ENCODE assay signal across 8 cellular contexts in genomic region chr19:6260912-6261636, GRCh38. TPM values are rescaled to one million over a fixed set of nuclear protein-coding genes. Genes with fewer than 3 reads are reported as not detected.
DNase-seq lines count a peak whose midpoint lies in the region; ATAC-seq and TF ChIP-seq lines count a peak whose summit lies in the region.

No MANE protein-coding gene starts in this region.

- peak overlapping the region; percentile 48 for H3K27ac Mint-ChIP-seq in activated naive CD8-positive, alpha-beta T cell treated with anti-CD3 and anti-CD28 coated beads for 36 hours

- peaks cover 0 to 81% of the 10 kb centered on the region in 2 donors for H3K36me3 ChIP-seq in left lung

- H3K4me3 Mint-ChIP-seq in activated naive CD8-positive, alpha-beta T cell treated with anti-CD3 and anti-CD28 coated beads for 36 hours: no peak overlapping the region

- peaks cover 10% of the 10 kb centered on the region for H3K4me1 Mint-ChIP-seq in activated naive CD8-positive, alpha-beta T cell treated with anti-CD3 and anti-CD28 coated beads for 36 hours

- TF ChIP-seq CTCF in LNCAP (IDR thresholded peaks at IDR 0.05) (peak; percentile 33; the same call in 1 of the 2 replicates), left lung (IDR thresholded peaks at IDR 0.05) (peak; percentile 32 to 56)

- peaks cover 30% of the 10 kb centered on the region for H3K36me3 Mint-ChIP-seq in activated naive CD8-positive, alpha-beta T cell treated with anti-CD3 and anti-CD28 coated beads for 36 hours

- H3K27me3 Mint-ChIP-seq in activated naive CD8-positive, alpha-beta T cell treated with anti-CD3 and anti-CD28 coated beads for 36 hours: no peaks in the 10 kb centered on the region

- peaks cover 0 to 61% of the 10 kb centered on the region in 2 donors for H3K4me1 ChIP-seq in left lung

- DNase-seq in D341Med (ENCODE audit: low spot score) (peak; percentile 84), left lung (no peak), NOMO-1 treated with DMSO at 0.1 percent for 48 hours (lab: John Stamatoyannopoulos, UW; ENCODE audit: unreplicated experiment) (no peak)
- DNase-seq in activated naive CD8-positive, alpha-beta T cell treated with anti-CD3 and anti-CD28 coated beads for 36 hours: peak; percentile 38

- H3K27ac ChIP-seq in left lung: peak overlapping the region in 1 of 2 donors; percentile 33

- ATAC-seq in left lung: peak; percentile 63
- ATAC-seq in GM21619 (IDR thresholded peaks at IDR 0.05; ENCODE audit: unreplicated experiment): no peak
- no peak for ATAC-seq in GM19455 (IDR thresholded peaks at IDR 0.05; ENCODE audit: unreplicated experiment)
- ATAC-seq in HG03342 (IDR thresholded peaks at IDR 0.05; ENCODE audit: unreplicated experiment): no peak

- no peaks in the 10 kb centered on the region for H3K27me3 ChIP-seq in left lung

- H3K9me3 ChIP-seq in left lung: no peaks in the 10 kb centered on the region

- H3K9me3 Mint-ChIP-seq in activated naive CD8-positive, alpha-beta T cell treated with anti-CD3 and anti-CD28 coated beads for 36 hours: no peaks in the 10 kb centered on the region

- no peak overlapping the region for H3K4me3 ChIP-seq in left lung

- intact Hi-C loops in left lung (cut with DNase I): no loop called here

RNA-seq across cellular contexts. Expression of gene MLLT1, which starts 18.7 kb away (rescaled TPM):
- 10 to 100 TPM; 55.2 to 56.8 TPM for total RNA-seq in activated naive CD8-positive, alpha-beta T cell treated with anti-CD3 and anti-CD28 coated beads for 36 hours
- total RNA-seq in left lung: 10 to 100 TPM; 69.3 to 71.3 TPM

Comparison
In these comparisons a context has a peak if more than half of its experiments do, and no peak if none do; other contexts are left out.
1. DNase-seq: peak in D341Med (single experiment) and activated naive CD8-positive, alpha-beta T cell treated with anti-CD3 and anti-CD28 coated beads for 36 hours (single experiment); none in left lung (0 of 2) and NOMO-1 treated with DMSO at 0.1 percent for 48 hours (single experiment).